15 cellular contexts compared by ENCODE assay signal in genomic region chr4:155530290-155530689, GRCh38.
"Had no signal": no experiment of that assay in that cellular context is flagged by ENCODE, and none has a peak within 500 bp of the region (broad histone marks: within the 10 kb centered on the region; RNA-seq: fewer than 3 reads in every experiment).

No MANE protein-coding gene starts in this region.

- H3K36me3 ChIP-seq: brain microvascular endothelial cell, heart left ventricle, thyroid gland, vagina had no signal

- H3K27me3 Mint-ChIP-seq: activated CD4-positive, alpha-beta memory T cell treated with anti-CD3 and anti-CD28 coated beads, Interleukin-2, amount 10 ng/mL, durations not matched to agents 7 days and 5 days; activated naive CD8-positive, alpha-beta T cell treated with anti-CD3 and anti-CD28 coated beads for 36 hours; memory B cell had no signal

- H3K27me3 ChIP-seq: brain microvascular endothelial cell, foreskin keratinocyte, heart left ventricle, thyroid gland, vagina had no signal

- H3K4me3 Mint-ChIP-seq: activated CD4-positive, alpha-beta memory T cell treated with anti-CD3 and anti-CD28 coated beads, Interleukin-2, amount 10 ng/mL, durations not matched to agents 7 days and 5 days; activated naive CD8-positive, alpha-beta T cell treated with anti-CD3 and anti-CD28 coated beads for 36 hours; memory B cell; natural killer cell had no signal

- ATAC-seq: foreskin keratinocyte, left lobe of liver, natural killer cell, right cardiac atrium had no signal

- H3K4me1 ChIP-seq: foreskin keratinocyte, thyroid gland, vagina had no signal

- H3K4me1 Mint-ChIP-seq: activated CD4-positive, alpha-beta memory T cell treated with anti-CD3 and anti-CD28 coated beads, Interleukin-2, amount 10 ng/mL, durations not matched to agents 7 days and 5 days; memory B cell; natural killer cell had no signal

- H3K27ac ChIP-seq: brain microvascular endothelial cell, foreskin keratinocyte, thyroid gland, vagina had no signal

- DNase-seq: activated CD4-positive, alpha-beta memory T cell treated with anti-CD3 and anti-CD28 coated beads, Interleukin-2, amount 10 ng/mL, durations not matched to agents 7 days and 5 days; activated gamma-delta T cell; activated naive CD8-positive, alpha-beta T cell treated with anti-CD3 and anti-CD28 coated beads for 36 hours; activated T-cell treated with anti-CD3 and anti-CD28 coated beads, Interleukin-2, amount 50 U/mL, for 48 hours; brain microvascular endothelial cell; heart left ventricle; natural killer cell; nucleus accumbens; right cardiac atrium; small intestine; thyroid gland had no signal

- H3K36me3 Mint-ChIP-seq: activated naive CD8-positive, alpha-beta T cell treated with anti-CD3 and anti-CD28 coated beads for 36 hours; memory B cell; natural killer cell had no signal

- H3K27ac Mint-ChIP-seq: activated CD4-positive, alpha-beta memory T cell treated with anti-CD3 and anti-CD28 coated beads, Interleukin-2, amount 10 ng/mL, durations not matched to agents 7 days and 5 days; activated naive CD8-positive, alpha-beta T cell treated with anti-CD3 and anti-CD28 coated beads for 36 hours; memory B cell; natural killer cell had no signal

- H3K9me3 Mint-ChIP-seq: activated CD4-positive, alpha-beta memory T cell treated with anti-CD3 and anti-CD28 coated beads, Interleukin-2, amount 10 ng/mL, durations not matched to agents 7 days and 5 days; activated naive CD8-positive, alpha-beta T cell treated with anti-CD3 and anti-CD28 coated beads for 36 hours; natural killer cell had no signal

- H3K9me3 ChIP-seq: heart left ventricle, thyroid gland, vagina had no signal

- H3K4me3 ChIP-seq: heart left ventricle, thyroid gland, vagina had no signal
